ENCODE assay signal across 16 cellular contexts in genomic region chr14:52222901-52223300, GRCh38.
"Had no signal": no experiment of that assay in that cellular context is flagged by ENCODE, and none has a peak within 500 bp of the region (broad histone marks: within the 10 kb centered on the region; RNA-seq: fewer than 3 reads in every experiment).

No MANE protein-coding gene starts in this region.

- H3K9me3 ChIP-seq: transverse colon had no signal

- DNase-seq: activated CD4-positive, alpha-beta T cell treated with anti-CD3 and anti-CD28 coated beads for 1 hour; activated CD4-positive, alpha-beta T cell treated with anti-CD3 and anti-CD28 coated beads, Interleukin-2, amount 50 U/mL, for 48 hours; activated gamma-delta T cell; activated T-cell treated with anti-CD3 and anti-CD28 coated beads, Interleukin-2, amount 50 U/mL, for 48 hours; amygdala; hippocampal formation; left cardiac atrium; midbrain; naive B cell; nucleus accumbens; stimulated activated CD4-positive, alpha-beta T cell treated with anti-CD3 and anti-CD28 coated beads, Interleukin-2, amount 100 ng/mL, for 24 hours; stimulated activated naive B cell treated with anti-CD40 and anti-IgM and Interleukin-4, amounts not matched to agents 10 μg/mL and 1 μg/mL and 100 μg/mL, for 72 hours; T-helper 1 cell; transverse colon had no signal

- ATAC-seq: left cardiac atrium; sciatic nerve; stimulated activated naive B cell treated with anti-CD40 and anti-IgM and Interleukin-4, amounts not matched to agents 10 μg/mL and 1 μg/mL and 100 μg/mL, for 72 hours had no signal

- H3K36me3 ChIP-seq: transverse colon had no signal

- H3K4me3 ChIP-seq: lung, transverse colon had no signal

- H3K27me3 ChIP-seq: transverse colon had no signal

- H3K27ac ChIP-seq: transverse colon had no signal
